Comparison of ENCODE assay signal across 25 cellular contexts in genomic region chr9:97447030-97447429, GRCh38. TPM values are rescaled to one million over a fixed set of nuclear protein-coding genes. Genes with fewer than 3 reads are reported as not detected.
"Had no signal": no experiment of that assay in that cellular context is flagged by ENCODE, and none has a peak within 500 bp of the region (broad histone marks: within the 10 kb centered on the region; RNA-seq: fewer than 3 reads in every experiment).

No MANE protein-coding gene starts in this region.

- DNase-seq: activated CD4-positive, alpha-beta T cell treated with anti-CD3 and anti-CD28 coated beads for 36 hours; activated CD4-positive, alpha-beta T cell treated with anti-CD3 and anti-CD28 coated beads, Interleukin-2, amount 50 U/mL, for 4 hours; activated CD8-positive, alpha-beta memory T cell treated with anti-CD3 and anti-CD28 coated beads for 24 hours; activated CD8-positive, alpha-beta memory T cell treated with anti-CD3 and anti-CD28 coated beads, Interleukin-2, amount 50 U/mL, for 4 hours; activated naive CD4-positive, alpha-beta T cell treated with Interleukin-2 at 50 U/mL for 16 hours; activated naive CD8-positive, alpha-beta T cell treated with anti-CD3 and anti-CD28 coated beads for 36 hours; activated T-cell treated with anti-CD3 and anti-CD28 coated beads, Interleukin-2, amount 50 U/mL, for 24 hours; colonic mucosa; esophagus squamous epithelium; head of caudate nucleus; hypothalamus; left ventricle myocardium inferior; naive thymus-derived CD8-positive, alpha-beta T cell; spleen; stimulated activated CD4-positive, alpha-beta T cell treated with anti-CD3 and anti-CD28 coated beads, Interleukin-4, amount 100 ng/mL, for 1 hour; stimulated activated naive CD4-positive, alpha-beta T cell; T-helper 9 cell; testis; trophoblast cell had no signal

- H3K9ac ChIP-seq: neural progenitor cell had no signal

- H3K9me3 ChIP-seq: breast epithelium, colonic mucosa, esophagus squamous epithelium, gastroesophageal sphincter, left ventricle myocardium inferior, prostate gland, spleen, testis had no signal

- H3K4me1 ChIP-seq: breast epithelium, colonic mucosa, esophagus squamous epithelium, gastroesophageal sphincter, left ventricle myocardium inferior, neural progenitor cell, prostate gland, testis had no signal

- H3K4me2 ChIP-seq: neural progenitor cell had no signal

- H2AFZ ChIP-seq: neural progenitor cell had no signal

- H3K4me3 ChIP-seq: breast epithelium, colonic mucosa, esophagus squamous epithelium, gastroesophageal sphincter, left ventricle myocardium inferior, neural progenitor cell, prostate gland, spleen, testis had no signal

- H3K36me3 ChIP-seq: breast epithelium, colonic mucosa, neural progenitor cell, prostate gland had no signal

- H3K27ac ChIP-seq: breast epithelium, colonic mucosa, esophagus squamous epithelium, gastroesophageal sphincter, left ventricle myocardium inferior, neural progenitor cell, prostate gland, spleen, testis had no signal

- ATAC-seq: activated CD4-positive, alpha-beta T cell treated with anti-CD3 and anti-CD28 coated beads for 36 hours; gastroesophageal sphincter; naive thymus-derived CD8-positive, alpha-beta T cell; WTC11 had no signal

- H3K27me3 ChIP-seq: breast epithelium, colonic mucosa, esophagus squamous epithelium, gastroesophageal sphincter, neural progenitor cell, spleen, testis had no signal

RNA-seq across cellular contexts. Expression of gene TMOD1, which starts 54.4 kb away (rescaled TPM):
- total RNA-seq: osteoblast had no signal
